ENCODE assay signal across 21 cellular contexts in the genomic region with DNA sequence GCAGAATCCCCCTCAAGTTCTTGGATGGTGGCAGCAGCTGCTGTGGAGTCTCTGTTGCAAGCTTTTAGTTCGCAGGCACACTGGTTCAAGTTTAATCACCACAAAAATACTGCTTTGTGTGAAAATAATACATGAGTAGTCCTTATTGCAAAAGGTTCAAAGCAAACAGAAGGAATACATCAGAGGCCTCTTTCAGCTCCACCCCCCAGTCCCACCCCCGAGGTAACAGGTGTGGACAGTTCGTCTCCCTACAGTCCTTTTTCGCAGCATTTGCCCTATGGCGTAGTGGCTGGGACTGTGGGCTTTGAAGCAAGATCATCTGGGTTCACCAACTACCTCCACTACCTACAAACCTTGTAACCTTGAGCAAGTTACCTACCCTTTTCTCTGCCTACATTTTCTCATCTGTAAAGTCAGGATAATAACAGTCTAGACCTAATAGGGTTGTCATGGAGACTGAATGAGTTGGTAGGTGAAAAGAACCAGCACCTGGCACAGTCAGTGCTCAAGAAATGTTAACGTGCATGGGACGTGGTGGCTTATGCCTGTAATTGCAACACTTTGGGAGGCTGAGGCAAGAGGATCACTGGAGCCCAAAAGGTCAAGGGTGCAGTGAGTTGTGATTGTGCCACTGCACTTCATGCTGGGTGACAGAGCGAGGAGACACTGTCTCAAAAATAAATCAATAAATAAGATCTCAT.
"Had no signal": no experiment of that assay in that cellular context is flagged by ENCODE, and none has a peak within 500 bp of the region (broad histone marks: within the 10 kb centered on the region; RNA-seq: fewer than 3 reads in every experiment).

No MANE protein-coding gene starts in this region.

- H3K27ac ChIP-seq: sigmoid colon, skin epidermis, testis, tibial nerve, upper lobe of right lung, vagina had no signal

- H3K4me3 ChIP-seq: heart right ventricle, right atrium auricular region, sigmoid colon, skin epidermis, testis, tibial nerve, upper lobe of right lung, vagina had no signal

- H3K27ac Mint-ChIP-seq: mesothelial cell of epicardium, natural killer cell had no signal

- H3K36me3 ChIP-seq: right atrium auricular region, sigmoid colon, tibial nerve, upper lobe of right lung, vagina had no signal

- H3K4me1 ChIP-seq: testis, upper lobe of right lung had no signal

- H3K9me3 Mint-ChIP-seq: mesothelial cell of epicardium; natural killer cell; neural crest cell; stimulated activated naive CD8-positive, alpha-beta T cell treated with anti-CD3 and anti-CD28 coated beads, Interleukin-15, amount 100 ng/mL, for 72 hours had no signal

- FAIRE-seq: frontal cortex, islet of Langerhans had no signal

- H3K27me3 ChIP-seq: heart right ventricle, right atrium auricular region, sigmoid colon, testis, tibial nerve, upper lobe of right lung, vagina had no signal

- ATAC-seq: natural killer cell; stimulated activated naive B cell treated with anti-CD40 and anti-IgM and Interleukin-4, amounts not matched to agents 10 μg/mL and 1 μg/mL and 100 μg/mL, for 72 hours; stimulated activated naive CD8-positive, alpha-beta T cell treated with anti-CD3 and anti-CD28 coated beads, Interleukin-15, amount 100 ng/mL, for 72 hours; upper lobe of right lung had no signal

- H3K4me1 Mint-ChIP-seq: natural killer cell; stimulated activated naive B cell treated with anti-CD40 and anti-IgM and Interleukin-4, amounts not matched to agents 10 μg/mL and 1 μg/mL and 100 μg/mL, for 72 hours; stimulated activated naive CD8-positive, alpha-beta T cell treated with anti-CD3 and anti-CD28 coated beads, Interleukin-15, amount 100 ng/mL, for 72 hours had no signal

- H3K4me3 Mint-ChIP-seq: mesothelial cell of epicardium; natural killer cell; neural crest cell; stimulated activated naive B cell treated with anti-CD40 and anti-IgM and Interleukin-4, amounts not matched to agents 10 μg/mL and 1 μg/mL and 100 μg/mL, for 72 hours; stimulated activated naive CD8-positive, alpha-beta T cell treated with anti-CD3 and anti-CD28 coated beads, Interleukin-15, amount 100 ng/mL, for 72 hours had no signal

- H3K9me3 ChIP-seq: heart right ventricle, right atrium auricular region, sigmoid colon, testis, tibial nerve, upper lobe of right lung, vagina had no signal

- DNase-seq: effector CD4-positive, alpha-beta T cell; heart right ventricle; kidney glomerular epithelial cell; mammary epithelial cell; natural killer cell; posterior cingulate gyrus; sigmoid colon; stimulated activated CD4-positive, alpha-beta T cell treated with anti-CD3 and anti-CD28 coated beads, Interleukin-2, amount 100 ng/mL, for 24 hours; stimulated activated CD4-positive, alpha-beta T cell treated with anti-CD3 and anti-CD28 coated beads, Interleukin-4, amount 100 ng/mL, for 4 hours; stimulated activated naive B cell treated with anti-CD40 and anti-IgM and Interleukin-4, amounts not matched to agents 10 μg/mL and 1 μg/mL and 100 μg/mL, for 72 hours; stimulated activated naive CD8-positive, alpha-beta T cell treated with anti-CD3 and anti-CD28 coated beads, Interleukin-15, amount 100 ng/mL, for 72 hours; testis; upper lobe of right lung had no signal

- H3K36me3 Mint-ChIP-seq: natural killer cell; stimulated activated naive B cell treated with anti-CD40 and anti-IgM and Interleukin-4, amounts not matched to agents 10 μg/mL and 1 μg/mL and 100 μg/mL, for 72 hours had no signal
